ENCODE assay signal across 16 cellular contexts in genomic region chr1:236799001-236799400, GRCh38. TPM values are rescaled to one million over a fixed set of nuclear protein-coding genes. Genes with fewer than 3 reads are reported as not detected.
DNase-seq lines count a peak whose midpoint lies in the region; ATAC-seq, FAIRE-seq and TF ChIP-seq lines count a peak whose summit lies in the region.
"Had no signal": no experiment of that assay in that cellular context is flagged by ENCODE, and none has a peak within 500 bp of the region (broad histone marks: within the 10 kb centered on the region; RNA-seq: fewer than 3 reads in every experiment).

No MANE protein-coding gene starts in this region.

- H3K36me3 ChIP-seq in GM12878 (ENCODE audit: control insufficient read depth in 2 of 2, insufficient read depth in 2 of 2, low read length in 1 of 2) (peaks cover 0 to 3% of the 10 kb centered on the region in 2 experiments; a peak in 2 of 4 replicates), psoas muscle (ENCODE audit: insufficient read depth in 1 of 2, low read depth in 1 of 2) (peaks cover 5 to 13% of the 10 kb centered on the region in 2 donors)

- no peak overlapping the region for H3K27ac Mint-ChIP-seq in stimulated activated naive CD8-positive, alpha-beta T cell treated with anti-CD3 and anti-CD28 coated beads, Interleukin-15, amount 100 ng/mL, for 72 hours
- H3K27ac Mint-ChIP-seq: B cell, CD14-positive monocyte had no signal

- peaks cover 68% of the 10 kb centered on the region for H3K79me2 ChIP-seq in GM12878 (ENCODE audit: control insufficient read depth, insufficient read depth, low read length)

- no peak for DNase-seq in stimulated activated naive CD8-positive, alpha-beta T cell treated with anti-CD3 and anti-CD28 coated beads, Interleukin-15, amount 100 ng/mL, for 72 hours
- DNase-seq in stimulated activated naive CD8-positive, alpha-beta T cell treated with anti-CD3 and anti-CD28 coated beads, Interleukin-15, Interleukin-2, amounts not matched to agents 100 U/mL and 50 U/mL, for 24 hours: no peak
- no peak for DNase-seq in GM12878 (ENCODE audit: low read depth, low spot score)
- no peak for DNase-seq in psoas muscle
- DNase-seq in EL: no peak
- DNase-seq in NCI-H2171 treated with DMSO at 0.1 percent for 48 hours (lab: John Stamatoyannopoulos, UW): no peak
- DNase-seq: Caco-2; CD8-positive, alpha-beta memory T cell; DND-41; GF-D8; GM23248 had no signal

- no peaks in the 10 kb centered on the region for H3K9me3 ChIP-seq in GM12878 (replicated peaks; ENCODE audit: control insufficient read depth, insufficient read depth, low read length)
- no peaks in the 10 kb centered on the region for H3K9me3 ChIP-seq in psoas muscle
- H3K9me3 ChIP-seq: Caco-2 had no signal

- no peak for TF ChIP-seq POLR2A in GM12878 (IDR thresholded peaks at IDR 0.05; ENCODE audit: low read depth, low read length)

- intact Hi-C loops in GM12878 (cut with micrococcal nuclease; ENCODE audit: unreplicated experiment) (no loop called here), psoas muscle (cut with DNase I) (loop anchor here in 1 of 2 donors (10.0 kb wide), 1 partner anchor 194 kb away; the partner anchor contains the start of gene HEATR1)

- no peak for TF ChIP-seq EP300 in GM12878 (IDR thresholded peaks at IDR 0.05; ENCODE audit: borderline replicate concordance in 1 of 2, control insufficient read depth in 1 of 2, low read depth in 2 of 2, low read length in 2 of 2)

- in situ Hi-C loops in GM12878 (cut with MboI): no loop called here

- no peaks in the 10 kb centered on the region; the same call in 1 of the 2 replicates for H4K20me1 ChIP-seq in GM12878 (ENCODE audit: control insufficient read depth, insufficient read depth)

- TF ChIP-seq CTCF in GM12878 (IDR thresholded peaks at IDR 0.05 in 2 of 3, conservative IDR thresholded peaks at IDR 0.05 in 1 of 3; ENCODE audit: control insufficient read depth in 2 of 3, extremely low read depth in 1 of 3, insufficient read depth in 1 of 3, low read depth in 3 of 3, low read length in 3 of 3): no peak
- no peak for TF ChIP-seq CTCF in psoas muscle (IDR thresholded peaks at IDR 0.05)

- peak overlapping the region; percentile 46; the same call in 1 of the 2 replicates for H3K4me2 ChIP-seq in GM12878 (ENCODE audit: control insufficient read depth, insufficient read depth)

- SMC1A ChIA-PET in GM12878 (lab: Charles Lee; ENCODE audit: uncharacterized antibody, unreplicated experiment): no interaction called here

- H2AFZ ChIP-seq in GM12878 (ENCODE audit: control insufficient read depth, low read depth, low read length): no peak overlapping the region
- H2AFZ ChIP-seq: GM23248 had no signal

- no peaks in the 10 kb centered on the region for H3K9me3 Mint-ChIP-seq in stimulated activated naive CD8-positive, alpha-beta T cell treated with anti-CD3 and anti-CD28 coated beads, Interleukin-15, amount 100 ng/mL, for 72 hours
- H3K9me3 Mint-ChIP-seq: CD14-positive monocyte; CD8-positive, alpha-beta memory T cell had no signal

- FAIRE-seq in GM12878 (lab: Jason Lieb, UNC): no peak
- FAIRE-seq: A204.1, H54 had no signal

- H3K4me1 Mint-ChIP-seq in stimulated activated naive CD8-positive, alpha-beta T cell treated with anti-CD3 and anti-CD28 coated beads, Interleukin-15, amount 100 ng/mL, for 72 hours: peaks cover 63% of the 10 kb centered on the region

- H3K27ac ChIP-seq in GM12878 (ENCODE audit: control insufficient read depth, insufficient read depth) (no peak overlapping the region), psoas muscle (peak overlapping the region; percentile 94)
- H3K27ac ChIP-seq: GM23248 had no signal

- no peak for ATAC-seq in stimulated activated naive CD8-positive, alpha-beta T cell treated with anti-CD3 and anti-CD28 coated beads, Interleukin-15, amount 100 ng/mL, for 72 hours
- no peak for ATAC-seq in stimulated activated naive CD8-positive, alpha-beta T cell treated with anti-CD3 and anti-CD28 coated beads, Interleukin-15, Interleukin-2, amounts not matched to agents 100 U/mL and 50 U/mL, for 24 hours
- ATAC-seq in GM12878: no peak
- no peak for ATAC-seq in psoas muscle
- no peak for ATAC-seq in HG03139 (IDR thresholded peaks at IDR 0.05; ENCODE audit: unreplicated experiment)

- POLR2A ChIA-PET in GM12878 (lab: Charles Lee): no interaction called here

- CTCF ChIA-PET in GM12878 (lab: Yijun Ruan, JAX): interaction anchor here (0.6 kb wide), 2 partner anchors 681 to 707 kb away, joined by 3 read pairs; no protein-coding TSS in a partner anchor

- H3K4me1 ChIP-seq in GM12878 (ENCODE audit: control insufficient read depth, insufficient read depth, low read length) (peaks cover 7% of the 10 kb centered on the region), psoas muscle (peaks cover 44% of the 10 kb centered on the region)
- H3K4me1 ChIP-seq: Caco-2 had no signal

- peak overlapping the region; percentile 27 to 30 for H3K4me3 Mint-ChIP-seq in stimulated activated naive CD8-positive, alpha-beta T cell treated with anti-CD3 and anti-CD28 coated beads, Interleukin-15, amount 100 ng/mL, for 72 hours
- H3K4me3 Mint-ChIP-seq: B cell, CD14-positive monocyte had no signal

- TF ChIP-seq RAD21 in GM12878 (IDR thresholded peaks at IDR 0.05; ENCODE audit: insufficient read depth, low read depth, low read length): no peak

- H3K4me3 ChIP-seq in GM12878: no peak overlapping the region; the same call in 1 of the 2 replicates
- peak overlapping the region; percentile 33 for H3K4me3 ChIP-seq in psoas muscle
- H3K4me3 ChIP-seq: GM23248 had no signal

- RAD21 ChIA-PET in GM12878 (lab: Charles Lee; ENCODE audit: unreplicated experiment): no interaction called here

- no peaks in the 10 kb centered on the region for H3K27me3 Mint-ChIP-seq in stimulated activated naive CD8-positive, alpha-beta T cell treated with anti-CD3 and anti-CD28 coated beads, Interleukin-15, amount 100 ng/mL, for 72 hours

- WGBS in GM12878 (ENCODE audit: insufficient coverage, insufficient replicate concordance, low lambda C conversion rate, missing lambda C conversion rate): 93% methylated on average over 5 of the region's 5 CpGs
- WGBS in psoas muscle, 3 donors: 80 to 99% (median 86%) methylated on average over 5 of the region's 5 CpGs

- BruUV-seq in GM12878 (replicated peaks; lab: Mats Ljungman, UMichigan): no TSS peak

- H3K9ac ChIP-seq in GM12878 (ENCODE audit: control insufficient read depth, insufficient read depth, low read length): no peak overlapping the region
- H3K9ac ChIP-seq: GM23248 had no signal

- no peaks in the 10 kb centered on the region for H3K27me3 ChIP-seq in GM12878 (replicated peaks in 1 of 2; ENCODE audit: control insufficient read depth in 2 of 2, insufficient read depth in 2 of 2, low read length in 1 of 2)
- H3K27me3 ChIP-seq in psoas muscle (ENCODE audit: insufficient read depth in 3 of 3, low read length in 2 of 3): no peaks in the 10 kb centered on the region

TF ChIP-seq in GM12878, 131 proteins besides CTCF, POLR2A, EP300 and RAD21 (continues in another document):
- no peak for TF ChIP-seq HDGF (IDR thresholded peaks at IDR 0.05)
- no peak for TF ChIP-seq SMARCA5 (IDR thresholded peaks at IDR 0.05)
- TF ChIP-seq USF1 (IDR thresholded peaks at IDR 0.05; ENCODE audit: borderline replicate concordance, extremely low read length, insufficient read depth, low read depth, low read length): no peak
- no peak for TF ChIP-seq SREBF1 (IDR thresholded peaks at IDR 0.05; ENCODE audit: low read length)
- no peak for TF ChIP-seq CREM (IDR thresholded peaks at IDR 0.05; ENCODE audit: low read depth)
- TF ChIP-seq ZSCAN29 (IDR thresholded peaks at IDR 0.05): no peak
- no peak for TF ChIP-seq TAF1 (IDR thresholded peaks at IDR 0.05; ENCODE audit: borderline replicate concordance, low read depth, low read length)
- TF ChIP-seq GATAD2B (conservative IDR thresholded peaks at IDR 0.05; ENCODE audit: low read depth): no peak

RNA-seq across cellular contexts. Expression of gene MTR, which starts 3.9 kb away (rescaled TPM):
- 126 and 132 TPM in 2 replicates for total RNA-seq in GM12878 (2013; cell fraction: nucleolus; rRNA removed)
- total RNA-seq in GM12878 (2014; rRNA removed) (21.8 and 23.9 TPM in 2 replicates), GM12878 (2014; rRNA removed; fragmentation: Illumina TruSeq; extraction: Trizol) (22.5 and 24.0 TPM in 2 replicates), GM12878 (2021) (38.7 TPM in 2 replicates), psoas muscle (10 to 100 TPM; 51.3 to 66.2 (median 53.6) TPM)
- 7.8 TPM for polyA plus RNA-seq in GM12878 (2011; ENCODE audit: low read depth)
- polyA plus RNA-seq in GM12878 (2011; rRNA removed) (29.1 and 43.0 TPM in 2 replicates), GM12878 (2014; fragmentation: Illumina TruSeq; extraction: Trizol) (13.8 and 16.5 TPM in 2 replicates), GM12878 (2014; fragmentation: Nextera tagmentation; extraction: Ambion mirVana) (1 to 10 TPM; 2.4 to 5.3 TPM), GM12878 (2014; rRNA removed) (12.2 and 14.2 TPM in 2 replicates), GM12878 (2016; fragmentation: Nextera tagmentation; extraction: Ambion mirVana) (10 to 100 TPM; 13.6 to 18.8 TPM), psoas muscle (10 to 100 TPM in 1 of 3 donors, 1 to 10 TPM in 2; 6.8 to 12.2 (median 7.7) TPM)
- 11.2 and 12.6 TPM in 2 replicates for polyA plus RNA-seq in GM12878 (2011; cell fraction: cytosol; rRNA removed)
- polyA plus RNA-seq in GM12878 (2011; cell fraction: nucleus; rRNA removed): 38.6 and 39.1 TPM in 2 replicates
- 13.1 and 15.8 TPM in 2 replicates for polyA plus RNA-seq in GM12878 (2012)
- polyA minus RNA-seq in GM12878 (2011; rRNA and poly(A)+ RNA removed): 52.1 and 70.2 TPM in 2 replicates
- polyA minus RNA-seq in GM12878 (2011; cell fraction: cytosol; rRNA and poly(A)+ RNA removed): 16.3 and 22.7 TPM in 2 replicates
- 19.6 and 25.7 TPM in 2 replicates for polyA minus RNA-seq in GM12878 (2011; cell fraction: nucleus; rRNA and poly(A)+ RNA removed)
